In genomic region chr11:9363954-9364912, GRCh38 we compare ENCODE assay signal across 1 cellular context.
A peak's percentile ranks its signal among the peaks of the same experiment; 100 is the strongest.
TF ChIP-seq lines count a peak whose summit lies in the region.

No MANE protein-coding gene starts in this region.

TF ChIP-seq in SK-N-SH, 30 proteins besides CTCF, POLR2A, EP300 and RAD21 (continued from another document):
- TF ChIP-seq MAX (IDR thresholded peaks at IDR 0.05; ENCODE audit: low read depth) (peak; percentile 86; the same call in 1 of the 2 replicates), JUND (IDR thresholded peaks at IDR 0.05) (peak; percentile 82), ZBTB33 (IDR thresholded peaks at IDR 0.05; ENCODE audit: borderline replicate concordance, low read depth) (no peak), YY1 (IDR thresholded peaks at IDR 0.05; ENCODE audit: low read depth) (peak; percentile 48; the same call in 1 of the 2 replicates), NRF1 (IDR thresholded peaks at IDR 0.05; ENCODE audit: low read depth, low read length) (no peak), FOXM1 (IDR thresholded peaks at IDR 0.05; ENCODE audit: low read depth) (no peak; the same call in 1 of the 2 replicates), MEF2A (IDR thresholded peaks at IDR 0.05; ENCODE audit: borderline replicate concordance, low read depth) (0 out of 2 replicates have a peak, but pooled peaks have one; percentile 12), GABPA (IDR thresholded peaks at IDR 0.05; ENCODE audit: low read depth) (peak; percentile 33; the same call in 1 of the 2 replicates), ELF1 (IDR thresholded peaks at IDR 0.05) (peak; percentile 69; the same call in 1 of the 2 replicates), SIN3A (IDR thresholded peaks at IDR 0.05; ENCODE audit: borderline replicate concordance, low read depth, low read length) (no peak), RFX5 (IDR thresholded peaks at IDR 0.05; ENCODE audit: low read length) (no peak), USF1 (IDR thresholded peaks at IDR 0.05; ENCODE audit: borderline replicate concordance, low read depth) (peak; percentile 5; the same call in 1 of the 2 replicates)
TF ChIP-seq in SK-N-SH: peak in this region for 18.
